ENCODE assay signal across 1 cellular context in genomic region chr19:45094158-45094557, GRCh38.
TF ChIP-seq lines count a peak whose summit lies in the region.

No MANE protein-coding gene starts in this region.

TF ChIP-seq in endothelial cell of umbilical vein, 7 proteins besides CTCF, POLR2A, EP300 and RAD21:
- TF ChIP-seq GATA2 (IDR thresholded peaks at IDR 0.05; ENCODE audit: insufficient read depth, insufficient read length, low read depth, low read length) (no peak), POLR2AphosphoS5 (IDR thresholded peaks at IDR 0.05; ENCODE audit: insufficient read depth, low read depth, low read length) (no peak), JUN (IDR thresholded peaks at IDR 0.05; ENCODE audit: borderline replicate concordance, insufficient read depth, insufficient read length, low read depth) (no peak), FOS (IDR thresholded peaks at IDR 0.05; ENCODE audit: borderline replicate concordance, insufficient read depth, low read length) (no peak), MYC (IDR thresholded peaks at IDR 0.05; ENCODE audit: low read depth, low read length) (no peak), EZH2 (IDR thresholded peaks at IDR 0.05; ENCODE audit: borderline replicate concordance, low read depth, low read length, severe bottlenecking) (no peak)
- TF ChIP-seq, protein P1, sequence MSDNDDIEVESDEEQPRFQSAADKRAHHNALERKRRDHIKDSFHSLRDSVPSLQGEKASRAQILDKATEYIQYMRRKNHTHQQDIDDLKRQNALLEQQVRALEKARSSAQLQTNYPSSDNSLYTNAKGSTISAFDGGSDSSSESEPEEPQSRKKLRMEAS (IDR thresholded peaks at IDR 0.05; ENCODE audit: insufficient read depth, insufficient read length): no peak
